ENCODE assay signal across 15 cellular contexts in genomic region chr15:62124953-62125263, GRCh38. TPM values are rescaled to one million over a fixed set of nuclear protein-coding genes. Genes with fewer than 3 reads are reported as not detected.
DNase-seq lines count a peak whose midpoint lies in the region; ATAC-seq, FAIRE-seq and TF ChIP-seq lines count a peak whose summit lies in the region.
"Had no signal": no experiment of that assay in that cellular context is flagged by ENCODE, and none has a peak within 500 bp of the region (broad histone marks: within the 10 kb centered on the region; RNA-seq: fewer than 3 reads in every experiment).

No MANE protein-coding gene starts in this region.

- peaks cover 25% of the 10 kb centered on the region for H3K4me1 ChIP-seq in DOHH2 (ENCODE audit: control insufficient read depth, low read length)
- H3K4me1 ChIP-seq in MM.1S (ENCODE audit: low read length), result peaks cover 50% of the 10 kb centered on the region
- peaks cover 34% of the 10 kb centered on the region for H3K4me1 ChIP-seq in body of pancreas
- H3K4me1 ChIP-seq in naive thymus-derived CD4-positive, alpha-beta T cell (ENCODE audit: control insufficient read depth in 2 of 2, insufficient read depth in 2 of 2, low read length in 2 of 2), result peaks cover 12 to 15% of the 10 kb centered on the region in 2 donors

- H3K36me3 Mint-ChIP-seq in naive thymus-derived CD4-positive, alpha-beta T cell, result no peaks in the 10 kb centered on the region

- WGBS in body of pancreas, 2 donors, result 35 to 37% methylated on average over 2 of the region's 2 CpGs

- peaks cover 0 to 5% (median 0%) of the 10 kb centered on the region in 11 donors for H3K9me3 Mint-ChIP-seq in naive thymus-derived CD4-positive, alpha-beta T cell

- peaks cover 32 to 47% (median 39%) of the 10 kb centered on the region in 7 donors for H3K4me1 Mint-ChIP-seq in naive thymus-derived CD4-positive, alpha-beta T cell

- H3K36me3 ChIP-seq in DOHH2 (ENCODE audit: control insufficient read depth, low read length) (no peaks in the 10 kb centered on the region), MM.1S (replicated peaks; ENCODE audit: insufficient read depth, low read length) (no peaks in the 10 kb centered on the region), body of pancreas (replicated peaks in 1 of 2; ENCODE audit: insufficient read depth in 1 of 2, low read depth in 2 of 2) (no peaks in the 10 kb centered on the region)
- H3K36me3 ChIP-seq in naive thymus-derived CD4-positive, alpha-beta T cell (ENCODE audit: control insufficient read depth in 2 of 3, insufficient read depth in 3 of 3, low read length in 3 of 3), result no peaks in the 10 kb centered on the region
- H3K36me3 ChIP-seq: Peyer's patch had no signal

- no peak for FAIRE-seq in frontal cortex (lab: Jason Lieb, UNC)

- intact Hi-C loops in body of pancreas (cut with DNase I), result no loop called here
- intact Hi-C loops in naive thymus-derived CD4-positive, alpha-beta T cell (cut with micrococcal nuclease), result no loop called here

- no peaks in the 10 kb centered on the region for H3K9me3 ChIP-seq in DOHH2 (ENCODE audit: control insufficient read depth, insufficient read depth, low read length)
- H3K9me3 ChIP-seq in MM.1S (replicated peaks; ENCODE audit: insufficient read depth, low read length), result no peaks in the 10 kb centered on the region
- no peaks in the 10 kb centered on the region for H3K9me3 ChIP-seq in body of pancreas
- H3K9me3 ChIP-seq in naive thymus-derived CD4-positive, alpha-beta T cell (ENCODE audit: control insufficient read depth in 2 of 3, low read length in 3 of 3), result no peaks in the 10 kb centered on the region
- H3K9me3 ChIP-seq: Peyer's patch had no signal

- H3K4me3 ChIP-seq in DOHH2 (ENCODE audit: low read length), result no peak overlapping the region
- no peak overlapping the region for H3K4me3 ChIP-seq in MM.1S (ENCODE audit: low read length)
- H3K4me3 ChIP-seq in body of pancreas, result no peak overlapping the region
- no peak overlapping the region for H3K4me3 ChIP-seq in naive thymus-derived CD4-positive, alpha-beta T cell (ENCODE audit: low read length)
- H3K4me3 ChIP-seq: Peyer's patch had no signal

- no peaks in the 10 kb centered on the region for H3K9me2 ChIP-seq in DOHH2 (replicated peaks; ENCODE audit: control insufficient read depth, low read length)
- H3K9me2 ChIP-seq in MM.1S (replicated peaks; ENCODE audit: insufficient read depth, low read length), result no peaks in the 10 kb centered on the region

- TF ChIP-seq POLR2A in body of pancreas (IDR thresholded peaks at IDR 0.05), result no peak

- no peaks in the 10 kb centered on the region for H3F3A ChIP-seq in DOHH2 (ENCODE audit: control insufficient read depth, insufficient read depth)
- peaks cover 15% of the 10 kb centered on the region for H3F3A ChIP-seq in MM.1S (ENCODE audit: insufficient read depth, low read length)

- H3K27me3 Mint-ChIP-seq in naive thymus-derived CD4-positive, alpha-beta T cell, result peaks cover 0 to 9% (median 0%) of the 10 kb centered on the region in 5 donors

- peak; percentile 65 for ATAC-seq in body of pancreas
- no peak for ATAC-seq in naive thymus-derived CD4-positive, alpha-beta T cell
- ATAC-seq in GM19351 (IDR thresholded peaks at IDR 0.05; ENCODE audit: unreplicated experiment), result no peak

- H3K27me3 ChIP-seq in DOHH2 (ENCODE audit: control insufficient read depth, low read length) (no peaks in the 10 kb centered on the region), MM.1S (replicated peaks; ENCODE audit: insufficient read depth, low read length) (no peaks in the 10 kb centered on the region), body of pancreas (no peaks in the 10 kb centered on the region)
- H3K27me3 ChIP-seq in naive thymus-derived CD4-positive, alpha-beta T cell (ENCODE audit: control insufficient read depth in 2 of 2, insufficient read depth in 2 of 2, low read length in 2 of 2), result no peaks in the 10 kb centered on the region
- H3K27me3 ChIP-seq: Peyer's patch had no signal

- H4K20me1 ChIP-seq in DOHH2 (ENCODE audit: control insufficient read depth, insufficient read depth, low read depth, low read length), result no peaks in the 10 kb centered on the region
- no peaks in the 10 kb centered on the region for H4K20me1 ChIP-seq in MM.1S (ENCODE audit: insufficient read depth, low read length)

- H2AFZ ChIP-seq in MM.1S (ENCODE audit: low read length), result no peak overlapping the region

- H3K4me2 ChIP-seq in DOHH2 (ENCODE audit: low read length), result peak overlapping the region; percentile 32
- no peak overlapping the region for H3K4me2 ChIP-seq in MM.1S (ENCODE audit: low read depth, low read length)

- TF ChIP-seq CTCF in DOHH2 (IDR thresholded peaks at IDR 0.05; ENCODE audit: low read depth, low read length, poor library complexity, severe bottlenecking) (no peak), MM.1S (IDR thresholded peaks at IDR 0.05; ENCODE audit: low read length) (peak; percentile 37), body of pancreas (IDR thresholded peaks at IDR 0.05) (peak in 5 of 7 experiments; percentile 9 to 67 (median 56))

- CTCF ChIA-PET in naive thymus-derived CD4-positive, alpha-beta T cell (lab: Charles Lee), result no interaction called here

- H3K79me2 ChIP-seq in DOHH2 (ENCODE audit: control insufficient read depth, low read length) (no peaks in the 10 kb centered on the region), MM.1S (ENCODE audit: low read length) (no peaks in the 10 kb centered on the region)

- H3K27ac ChIP-seq in DOHH2 (ENCODE audit: low read depth, low read length), result no peak overlapping the region
- no peak overlapping the region for H3K27ac ChIP-seq in MM.1S (ENCODE audit: low read length)
- H3K27ac ChIP-seq in body of pancreas, result peak overlapping the region; percentile 84 to 91 (median 86)
- no peak overlapping the region for H3K27ac ChIP-seq in naive thymus-derived CD4-positive, alpha-beta T cell (ENCODE audit: low read depth, low read length)

- peak overlapping the region in 8 of 9 donors; percentile 12 to 68 (median 40) for H3K27ac Mint-ChIP-seq in naive thymus-derived CD4-positive, alpha-beta T cell

- H3K9ac ChIP-seq in MM.1S (ENCODE audit: low read length), result no peak overlapping the region

- POLR2A ChIA-PET in naive thymus-derived CD4-positive, alpha-beta T cell (lab: Charles Lee), result no interaction called here

- peak; percentile 39 for DNase-seq in MM.1S
- DNase-seq in body of pancreas, result peak in 3 of 4 donors; percentile 23 to 46 (median 32)
- no peak for DNase-seq in naive thymus-derived CD4-positive, alpha-beta T cell
- DNase-seq in frontal cortex (ENCODE audit: low spot score in 2 of 2), result no peak
- no peak for DNase-seq in GDM1 (lab: John Stamatoyannopoulos, UW)
- DNase-seq in stimulated activated CD8-positive, alpha-beta memory T cell treated with anti-CD3 and anti-CD28 coated beads, Interleukin-4, amount 100 ng/mL, for 48 hours, result no peak
- DNase-seq: hypothalamus, NCI-H1930, Peyer's patch, retina had no signal

- H3K4me3 Mint-ChIP-seq in naive thymus-derived CD4-positive, alpha-beta T cell, result peak overlapping the region in 2 of 10 donors; percentile 8 to 12

RNA-seq across cellular contexts. Expression of gene C2CD4B, which starts 40.2 kb away (rescaled TPM):
- total RNA-seq in body of pancreas (100 to 1,000 TPM in 1 of 2 donors, 10 to 100 TPM in 1; 75.8 to 142 TPM), frontal cortex (0.41 TPM)
- under 1 TPM in 2 of 5 experiments, not detected in 3; 0.15 to 0.24 TPM for total RNA-seq in naive thymus-derived CD4-positive, alpha-beta T cell
- not detected for polyA plus RNA-seq in naive thymus-derived CD4-positive, alpha-beta T cell
- total RNA-seq: H4 had no signal

RNA-seq across cellular contexts. Expression of gene C2CD4A, which starts 58.1 kb away (rescaled TPM):
- 1 to 10 TPM; 1.6 to 2.1 TPM for total RNA-seq in body of pancreas
- not detected for total RNA-seq in naive thymus-derived CD4-positive, alpha-beta T cell
- not detected for polyA plus RNA-seq in naive thymus-derived CD4-positive, alpha-beta T cell
- total RNA-seq in frontal cortex, result under 0.01 TPM
- total RNA-seq: H4; T-helper 2 cell treated with Interferon-gamma antibody and Interleukin-4, amounts not matched to agents 100 ng/mL and 5 ng/mL, for 36 hours; temporal lobe had no signal

Comparison
In these comparisons a context has a peak if more than half of its experiments do, and no peak if none do; other contexts are left out.
1. H3K27ac ChIP-seq: peak in body of pancreas (4 of 4); none in DOHH2 (single experiment), MM.1S (single experiment) and naive thymus-derived CD4-positive, alpha-beta T cell (single experiment).
2. DNase-seq: peak in MM.1S (single experiment) and body of pancreas (3 of 4); none in naive thymus-derived CD4-positive, alpha-beta T cell (0 of 9), frontal cortex (0 of 2), GDM1 (single experiment) and stimulated activated CD8-positive, alpha-beta memory T cell treated with anti-CD3 and anti-CD28 coated beads, Interleukin-4, amount 100 ng/mL, for 48 hours (single experiment).
3. RNA of gene C2CD4B, which starts 40.2 kb away (total RNA-seq): 75.8 to 142 TPM in body of pancreas; 0.41 TPM in frontal cortex (single experiment) and 0.15 to 0.24 TPM in naive thymus-derived CD4-positive, alpha-beta T cell; every median in the first group is over 10 times any median in the second.